Comparison of ENCODE assay signal across 25 cellular contexts in genomic region chr20:9036593-9036992, GRCh38. TPM values are rescaled to one million over a fixed set of nuclear protein-coding genes. Genes with fewer than 3 reads are reported as not detected.
"Had no signal": no experiment of that assay in that cellular context is flagged by ENCODE, and none has a peak within 500 bp of the region (broad histone marks: within the 10 kb centered on the region; RNA-seq: fewer than 3 reads in every experiment).

No MANE protein-coding gene starts in this region.

- H3K27ac ChIP-seq: cardiac muscle cell, Peyer's patch had no signal

- FAIRE-seq: astrocyte had no signal

- ATAC-seq: activated CD8-positive, alpha-beta memory T cell treated with anti-CD3 and anti-CD28 coated beads, Interleukin-2, amount 10 ng/mL, durations not matched to agents 7 days and 5 days; activated naive CD4-positive, alpha-beta T cell treated with anti-CD3 and anti-CD28 coated beads, Interleukin-2, amount 50 U/mL, for 72 hours; activated naive CD8-positive, alpha-beta T cell treated with anti-CD3 and anti-CD28 coated beads, Interleukin-2, amount 50 U/mL, for 24 hours; T-helper 17 cell had no signal

- DNase-seq: activated B cell treated with CpG ODN at 0.5 μM for 24 hours; activated CD4-positive, alpha-beta T cell treated with anti-CD3 and anti-CD28 coated beads for 1 hour; activated CD4-positive, alpha-beta T cell treated with anti-CD3 and anti-CD28 coated beads, Interleukin-2, amount 10 ng/mL, durations not matched to agents 24 days and 14 days; activated CD4-positive, alpha-beta T cell treated with anti-CD3 and anti-CD28 coated beads, Interleukin-2, amount 50 U/mL, for 48 hours; activated CD8-positive, alpha-beta memory T cell treated with anti-CD3 and anti-CD28 coated beads, Interleukin-2, amount 10 ng/mL, durations not matched to agents 7 days and 5 days; activated effector memory CD4-positive, alpha-beta T cell treated with anti-CD3 and anti-CD28 coated beads, Interleukin-2, amount 50 U/mL, for 16 hours; activated naive CD4-positive, alpha-beta T cell treated with Interleukin-2 at 50 U/mL for 16 hours; activated naive CD8-positive, alpha-beta T cell treated with anti-CD3 and anti-CD28 coated beads, Interleukin-2, amount 50 U/mL, for 24 hours; activated T-cell treated with anti-CD3 and anti-CD28 coated beads, Interleukin-2, amount 50 U/mL, for 24 hours; amniotic stem cell; MG63; MV-4-11; NCI-H1092 treated with DMSO at 0.1 percent for 48 hours; NCI-H1436 treated with DMSO at 0.1 percent for 48 hours; NCI-H187; NCI-H2081; NCI-H446; NCI-H524; Peyer's patch; SIG-M5; T-helper 17 cell; T-helper 9 cell had no signal

- H3K27me3 ChIP-seq: cardiac muscle cell, MG63, Peyer's patch had no signal

- H3K4me1 ChIP-seq: Peyer's patch had no signal

- H3K9me3 ChIP-seq: Peyer's patch had no signal

- H3K4me3 ChIP-seq: cardiac muscle cell, MG63, Peyer's patch had no signal

- H3K36me3 ChIP-seq: cardiac muscle cell, MG63, Peyer's patch had no signal

RNA-seq across cellular contexts. Expression of gene PLCB4, which starts 32.3 kb away (rescaled TPM):
- total RNA-seq: activated B cell treated with CpG ODN at 0.5 μM for 24 hours; activated CD4-positive, alpha-beta T cell treated with anti-CD3 and anti-CD28 coated beads, Interleukin-2, amount 10 ng/mL, durations not matched to agents 24 days and 14 days; activated CD8-positive, alpha-beta memory T cell treated with anti-CD3 and anti-CD28 coated beads, Interleukin-2, amount 10 ng/mL, durations not matched to agents 7 days and 5 days; activated naive CD4-positive, alpha-beta T cell treated with anti-CD3 and anti-CD28 coated beads, Interleukin-2, amount 50 U/mL, for 72 hours had no signal
